20 cellular contexts compared by ENCODE assay signal in the genomic region with DNA sequence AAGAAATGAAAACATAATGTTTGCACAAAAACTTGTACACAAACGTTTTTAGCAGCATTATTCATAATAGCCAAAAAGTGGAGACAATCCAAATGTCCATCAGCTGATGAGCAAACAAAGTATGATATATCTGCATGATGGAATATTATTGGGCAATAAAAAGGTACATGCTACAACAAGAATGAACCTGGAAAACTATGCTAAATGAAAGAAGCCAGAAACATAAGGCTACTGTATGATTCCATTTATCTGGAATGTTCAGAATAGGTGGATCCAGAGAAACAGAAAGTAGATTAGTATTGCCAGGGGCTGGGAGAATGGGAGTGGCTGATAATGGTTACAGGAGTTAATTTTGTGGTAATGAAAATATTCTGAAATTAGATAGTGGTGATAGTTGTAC.
"Had no signal": no experiment of that assay in that cellular context is flagged by ENCODE, and none has a peak within 500 bp of the region (broad histone marks: within the 10 kb centered on the region; RNA-seq: fewer than 3 reads in every experiment).

No MANE protein-coding gene starts in this region.

- H3K4me3 Mint-ChIP-seq: activated CD4-positive, alpha-beta memory T cell treated with anti-CD3 and anti-CD28 coated beads for 36 hours; activated CD4-positive, alpha-beta T cell treated with anti-CD3 and anti-CD28 coated beads for 36 hours; activated naive CD8-positive, alpha-beta T cell; activated T-helper 1 cell treated with anti-CD3 and anti-CD28 coated beads, Interleukin-12 subunit alpha, Interleukin-12 subunit beta, Interleukin-2, Interleukin-4 antibody, amounts not matched to agents 30 ng/mL and 10 ng/mL and 1 ng/mL, durations not matched to agents 14 hours and 24 hours and 36 hours; endodermal cell; immature natural killer cell; naive thymus-derived CD4-positive, alpha-beta T cell; neural progenitor cell; WTC11 had no signal

- H3K27me3 Mint-ChIP-seq: activated CD4-positive, alpha-beta memory T cell treated with anti-CD3 and anti-CD28 coated beads for 36 hours; activated CD4-positive, alpha-beta T cell treated with anti-CD3 and anti-CD28 coated beads for 36 hours; activated naive CD8-positive, alpha-beta T cell; naive thymus-derived CD4-positive, alpha-beta T cell had no signal

- H3K9me3 Mint-ChIP-seq: activated CD4-positive, alpha-beta memory T cell treated with anti-CD3 and anti-CD28 coated beads for 36 hours; activated T-helper 1 cell treated with anti-CD3 and anti-CD28 coated beads, Interleukin-12 subunit alpha, Interleukin-12 subunit beta, Interleukin-2, Interleukin-4 antibody, amounts not matched to agents 30 ng/mL and 10 ng/mL and 1 ng/mL, durations not matched to agents 14 hours and 24 hours and 36 hours; immature natural killer cell; naive thymus-derived CD4-positive, alpha-beta T cell had no signal

- H3K27me3 ChIP-seq: colonic mucosa, heart right ventricle, neural progenitor cell, right atrium auricular region, suprapubic skin had no signal

- H3K4me1 ChIP-seq: colonic mucosa, neural progenitor cell, prostate gland, right atrium auricular region had no signal

- H3K36me3 ChIP-seq: prostate gland had no signal

- H3K4me3 ChIP-seq: colonic mucosa, heart right ventricle, neural progenitor cell, prostate gland, right atrium auricular region, suprapubic skin had no signal

- H3K27ac Mint-ChIP-seq: activated CD4-positive, alpha-beta memory T cell treated with anti-CD3 and anti-CD28 coated beads for 36 hours; activated CD4-positive, alpha-beta T cell treated with anti-CD3 and anti-CD28 coated beads for 36 hours; activated naive CD8-positive, alpha-beta T cell; activated T-helper 1 cell treated with anti-CD3 and anti-CD28 coated beads, Interleukin-12 subunit alpha, Interleukin-12 subunit beta, Interleukin-2, Interleukin-4 antibody, amounts not matched to agents 30 ng/mL and 10 ng/mL and 1 ng/mL, durations not matched to agents 14 hours and 24 hours and 36 hours; endodermal cell; immature natural killer cell; naive thymus-derived CD4-positive, alpha-beta T cell; neural progenitor cell; WTC11 had no signal

- H3K4me1 Mint-ChIP-seq: activated CD4-positive, alpha-beta T cell treated with anti-CD3 and anti-CD28 coated beads for 36 hours; endodermal cell; immature natural killer cell; neural progenitor cell; WTC11 had no signal

- ATAC-seq: activated CD4-positive, alpha-beta T cell treated with anti-CD3 and anti-CD28 coated beads for 36 hours; heart right ventricle; naive thymus-derived CD4-positive, alpha-beta T cell; stimulated activated naive CD8-positive, alpha-beta T cell treated with anti-CD3 and anti-CD28 coated beads, Interleukin-15, Interleukin-2, amounts not matched to agents 100 U/mL and 50 U/mL, for 24 hours; WTC11 had no signal

- H3K4me2 ChIP-seq: neural progenitor cell had no signal

- H2AFZ ChIP-seq: neural progenitor cell had no signal

- H3K27ac ChIP-seq: colonic mucosa, heart right ventricle, neural progenitor cell, prostate gland, right atrium auricular region, suprapubic skin had no signal

- DNase-seq: activated CD4-positive, alpha-beta memory T cell treated with anti-CD3 and anti-CD28 coated beads for 36 hours; activated CD4-positive, alpha-beta T cell treated with anti-CD3 and anti-CD28 coated beads for 36 hours; activated gamma-delta T cell treated with Interleukin-2 at 50 U/mL for 16 hours; activated T-cell treated with anti-CD3 and anti-CD28 coated beads for 4 hours; amniotic stem cell; central memory CD4-positive, alpha-beta T cell; colonic mucosa; endodermal cell; heart right ventricle; immature natural killer cell; mesendoderm; naive thymus-derived CD4-positive, alpha-beta T cell; stimulated activated naive CD8-positive, alpha-beta T cell treated with anti-CD3 and anti-CD28 coated beads, Interleukin-15, Interleukin-2, amounts not matched to agents 100 U/mL and 50 U/mL, for 24 hours had no signal
